In the genomic region with DNA sequence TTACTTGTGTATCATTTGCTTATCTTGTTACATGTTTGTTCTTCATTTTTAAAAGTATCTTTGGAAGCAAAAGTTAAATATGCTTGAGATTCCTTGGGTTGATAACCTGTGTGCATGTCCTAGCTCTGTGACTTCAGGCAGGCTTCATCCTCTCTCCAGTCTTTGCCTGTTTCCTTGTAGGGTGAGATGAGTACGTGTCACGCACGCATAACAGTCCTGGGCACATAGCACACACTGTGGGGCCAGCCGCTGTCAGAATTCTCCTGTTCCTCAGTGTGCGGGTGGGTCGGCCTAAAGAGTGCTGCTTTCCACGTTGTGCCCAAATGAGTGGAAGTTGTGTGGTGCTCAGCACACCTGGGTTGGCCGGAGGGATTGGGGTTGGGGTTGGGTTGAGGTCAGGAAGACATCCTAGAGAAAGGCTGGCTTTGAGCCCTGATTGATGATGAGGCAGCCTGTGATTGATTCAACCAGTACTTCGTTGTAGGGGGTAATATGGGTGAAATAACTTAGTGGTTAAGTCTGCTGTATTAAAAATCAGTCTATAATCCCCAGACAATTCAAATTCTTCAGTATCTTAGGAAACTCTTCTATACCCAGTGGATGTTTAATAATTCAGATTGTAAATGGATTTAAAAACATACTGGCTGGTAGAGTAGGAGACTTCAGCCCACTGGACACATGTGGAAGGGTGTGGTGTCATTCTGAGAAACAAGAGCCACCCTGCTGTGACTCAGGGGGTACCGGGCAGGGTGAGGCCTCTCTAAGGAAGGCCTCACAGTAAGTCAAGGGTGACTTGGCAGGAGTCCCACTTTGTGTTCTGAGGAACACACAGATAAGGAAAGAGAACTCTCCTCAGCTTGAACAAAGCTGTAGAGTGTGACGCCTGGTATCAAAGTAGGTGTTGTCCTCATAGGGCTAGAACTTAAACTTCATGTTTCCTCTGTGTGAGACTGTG, we compare ENCODE assay signal across 1 cellular context.
TF ChIP-seq lines count a peak whose summit lies in the region.

No MANE protein-coding gene starts in this region.

TF ChIP-seq in K562, 482 proteins besides CTCF, POLR2A, EP300 and RAD21 (continued from another document and continues in another):
- TF ChIP-seq, protein P1, sequence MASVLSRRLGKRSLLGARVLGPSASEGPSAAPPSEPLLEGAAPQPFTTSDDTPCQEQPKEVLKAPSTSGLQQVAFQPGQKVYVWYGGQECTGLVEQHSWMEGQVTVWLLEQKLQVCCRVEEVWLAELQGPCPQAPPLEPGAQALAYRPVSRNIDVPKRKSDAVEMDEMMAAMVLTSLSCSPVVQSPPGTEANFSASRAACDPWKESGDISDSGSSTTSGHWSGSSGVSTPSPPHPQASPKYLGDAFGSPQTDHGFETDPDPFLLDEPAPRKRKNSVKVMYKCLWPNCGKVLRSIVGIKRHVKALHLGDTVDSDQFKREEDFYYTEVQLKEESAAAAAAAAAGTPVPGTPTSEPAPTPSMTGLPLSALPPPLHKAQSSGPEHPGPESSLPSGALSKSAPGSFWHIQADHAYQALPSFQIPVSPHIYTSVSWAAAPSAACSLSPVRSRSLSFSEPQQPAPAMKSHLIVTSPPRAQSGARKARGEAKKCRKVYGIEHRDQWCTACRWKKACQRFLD (CRISPR knock-in tag; IDR thresholded peaks at IDR 0.05) = peak; percentile 66; the same call in 1 of the 2 replicates
- TF ChIP-seq NCOR1 (IDR thresholded peaks at IDR 0.05) (peak; percentile 72), ZNF584 (CRISPR knock-in tag; IDR thresholded peaks at IDR 0.05; ENCODE audit: low read depth) (0 out of 2 replicates have a peak, but pooled peaks have one; percentile 62), KDM1A (IDR thresholded peaks at IDR 0.05) (peak; percentile 94), ZNF212 (CRISPR knock-in tag; IDR thresholded peaks at IDR 0.05) (no peak), CBFA2T3 (IDR thresholded peaks at IDR 0.05) (peak; percentile 82), ADNP (tag; IDR thresholded peaks at IDR 0.05) (0 out of 2 replicates have a peak, but pooled peaks have one; percentile 52), ZBTB7A (IDR thresholded peaks at IDR 0.05; ENCODE audit: borderline replicate concordance, control insufficient read depth, low read depth, low read length) (peak; percentile 36; the same call in 1 of the 2 replicates), SP1 (CRISPR knock-in tag; IDR thresholded peaks at IDR 0.05) (peak; percentile 30; the same call in 1 of the 2 replicates), JUN (IDR thresholded peaks at IDR 0.05; ENCODE audit: borderline replicate concordance, low read depth, low read length) (peak; percentile 74; the same call in 1 of the 2 replicates), JUN (CRISPR knock-in tag; IDR thresholded peaks at IDR 0.05; ENCODE audit: borderline replicate concordance) (no peak), MTA2 (IDR thresholded peaks at IDR 0.05; ENCODE audit: low read depth) (peak; percentile 44), ZKSCAN1 (IDR thresholded peaks at IDR 0.05; ENCODE audit: low read depth, low read length) (peak; percentile 68), KLF1 (tag; IDR thresholded peaks at IDR 0.05) (0 out of 2 replicates have a peak, but pooled peaks have one; percentile 48), HDAC1 (IDR thresholded peaks at IDR 0.05) (peak in 1 of 2 experiments; percentile 57; a peak in 2 of 4 replicates), CEBPG (CRISPR knock-in tag; IDR thresholded peaks at IDR 0.05) (peak; percentile 50; the same call in 1 of the 2 replicates), CEBPG (tag; conservative IDR thresholded peaks at IDR 0.05 in 1 of 2, IDR thresholded peaks at IDR 0.05 in 1 of 2) (no peak), SRF (CRISPR knock-in tag; IDR thresholded peaks at IDR 0.05) (peak in 1 of 2 experiments; percentile 90; a peak in 2 of 4 replicates), NFE2 (IDR thresholded peaks at IDR 0.05; ENCODE audit: low read depth) (peak; percentile 74), ZNF644 (tag; IDR thresholded peaks at IDR 0.05; ENCODE audit: low read depth) (0 out of 2 replicates have a peak, but pooled peaks have one; percentile 27), SIN3A (IDR thresholded peaks at IDR 0.05; ENCODE audit: borderline replicate concordance in 2 of 2, control insufficient read depth in 1 of 2, low read depth in 2 of 2, low read length in 2 of 2) (peak; percentile 72 to 83; a peak in 2 of 4 replicates), CBFA2T2 (conservative IDR thresholded peaks at IDR 0.05) (peak; percentile 62), ZNF41 (CRISPR knock-in tag; conservative IDR thresholded peaks at IDR 0.05) (0 out of 2 replicates have a peak, but pooled peaks have one; percentile 1), ZNF780A (CRISPR knock-in tag; IDR thresholded peaks at IDR 0.05) (no peak), SREBF1 (IDR thresholded peaks at IDR 0.05; ENCODE audit: borderline replicate concordance, low read depth, low read length) (no peak), ARID1B (IDR thresholded peaks at IDR 0.05) (peak; percentile 86), BDP1 (IDR thresholded peaks at IDR 0.05; ENCODE audit: insufficient read depth, insufficient read length) (no peak)
- TF ChIP-seq, protein P2, sequence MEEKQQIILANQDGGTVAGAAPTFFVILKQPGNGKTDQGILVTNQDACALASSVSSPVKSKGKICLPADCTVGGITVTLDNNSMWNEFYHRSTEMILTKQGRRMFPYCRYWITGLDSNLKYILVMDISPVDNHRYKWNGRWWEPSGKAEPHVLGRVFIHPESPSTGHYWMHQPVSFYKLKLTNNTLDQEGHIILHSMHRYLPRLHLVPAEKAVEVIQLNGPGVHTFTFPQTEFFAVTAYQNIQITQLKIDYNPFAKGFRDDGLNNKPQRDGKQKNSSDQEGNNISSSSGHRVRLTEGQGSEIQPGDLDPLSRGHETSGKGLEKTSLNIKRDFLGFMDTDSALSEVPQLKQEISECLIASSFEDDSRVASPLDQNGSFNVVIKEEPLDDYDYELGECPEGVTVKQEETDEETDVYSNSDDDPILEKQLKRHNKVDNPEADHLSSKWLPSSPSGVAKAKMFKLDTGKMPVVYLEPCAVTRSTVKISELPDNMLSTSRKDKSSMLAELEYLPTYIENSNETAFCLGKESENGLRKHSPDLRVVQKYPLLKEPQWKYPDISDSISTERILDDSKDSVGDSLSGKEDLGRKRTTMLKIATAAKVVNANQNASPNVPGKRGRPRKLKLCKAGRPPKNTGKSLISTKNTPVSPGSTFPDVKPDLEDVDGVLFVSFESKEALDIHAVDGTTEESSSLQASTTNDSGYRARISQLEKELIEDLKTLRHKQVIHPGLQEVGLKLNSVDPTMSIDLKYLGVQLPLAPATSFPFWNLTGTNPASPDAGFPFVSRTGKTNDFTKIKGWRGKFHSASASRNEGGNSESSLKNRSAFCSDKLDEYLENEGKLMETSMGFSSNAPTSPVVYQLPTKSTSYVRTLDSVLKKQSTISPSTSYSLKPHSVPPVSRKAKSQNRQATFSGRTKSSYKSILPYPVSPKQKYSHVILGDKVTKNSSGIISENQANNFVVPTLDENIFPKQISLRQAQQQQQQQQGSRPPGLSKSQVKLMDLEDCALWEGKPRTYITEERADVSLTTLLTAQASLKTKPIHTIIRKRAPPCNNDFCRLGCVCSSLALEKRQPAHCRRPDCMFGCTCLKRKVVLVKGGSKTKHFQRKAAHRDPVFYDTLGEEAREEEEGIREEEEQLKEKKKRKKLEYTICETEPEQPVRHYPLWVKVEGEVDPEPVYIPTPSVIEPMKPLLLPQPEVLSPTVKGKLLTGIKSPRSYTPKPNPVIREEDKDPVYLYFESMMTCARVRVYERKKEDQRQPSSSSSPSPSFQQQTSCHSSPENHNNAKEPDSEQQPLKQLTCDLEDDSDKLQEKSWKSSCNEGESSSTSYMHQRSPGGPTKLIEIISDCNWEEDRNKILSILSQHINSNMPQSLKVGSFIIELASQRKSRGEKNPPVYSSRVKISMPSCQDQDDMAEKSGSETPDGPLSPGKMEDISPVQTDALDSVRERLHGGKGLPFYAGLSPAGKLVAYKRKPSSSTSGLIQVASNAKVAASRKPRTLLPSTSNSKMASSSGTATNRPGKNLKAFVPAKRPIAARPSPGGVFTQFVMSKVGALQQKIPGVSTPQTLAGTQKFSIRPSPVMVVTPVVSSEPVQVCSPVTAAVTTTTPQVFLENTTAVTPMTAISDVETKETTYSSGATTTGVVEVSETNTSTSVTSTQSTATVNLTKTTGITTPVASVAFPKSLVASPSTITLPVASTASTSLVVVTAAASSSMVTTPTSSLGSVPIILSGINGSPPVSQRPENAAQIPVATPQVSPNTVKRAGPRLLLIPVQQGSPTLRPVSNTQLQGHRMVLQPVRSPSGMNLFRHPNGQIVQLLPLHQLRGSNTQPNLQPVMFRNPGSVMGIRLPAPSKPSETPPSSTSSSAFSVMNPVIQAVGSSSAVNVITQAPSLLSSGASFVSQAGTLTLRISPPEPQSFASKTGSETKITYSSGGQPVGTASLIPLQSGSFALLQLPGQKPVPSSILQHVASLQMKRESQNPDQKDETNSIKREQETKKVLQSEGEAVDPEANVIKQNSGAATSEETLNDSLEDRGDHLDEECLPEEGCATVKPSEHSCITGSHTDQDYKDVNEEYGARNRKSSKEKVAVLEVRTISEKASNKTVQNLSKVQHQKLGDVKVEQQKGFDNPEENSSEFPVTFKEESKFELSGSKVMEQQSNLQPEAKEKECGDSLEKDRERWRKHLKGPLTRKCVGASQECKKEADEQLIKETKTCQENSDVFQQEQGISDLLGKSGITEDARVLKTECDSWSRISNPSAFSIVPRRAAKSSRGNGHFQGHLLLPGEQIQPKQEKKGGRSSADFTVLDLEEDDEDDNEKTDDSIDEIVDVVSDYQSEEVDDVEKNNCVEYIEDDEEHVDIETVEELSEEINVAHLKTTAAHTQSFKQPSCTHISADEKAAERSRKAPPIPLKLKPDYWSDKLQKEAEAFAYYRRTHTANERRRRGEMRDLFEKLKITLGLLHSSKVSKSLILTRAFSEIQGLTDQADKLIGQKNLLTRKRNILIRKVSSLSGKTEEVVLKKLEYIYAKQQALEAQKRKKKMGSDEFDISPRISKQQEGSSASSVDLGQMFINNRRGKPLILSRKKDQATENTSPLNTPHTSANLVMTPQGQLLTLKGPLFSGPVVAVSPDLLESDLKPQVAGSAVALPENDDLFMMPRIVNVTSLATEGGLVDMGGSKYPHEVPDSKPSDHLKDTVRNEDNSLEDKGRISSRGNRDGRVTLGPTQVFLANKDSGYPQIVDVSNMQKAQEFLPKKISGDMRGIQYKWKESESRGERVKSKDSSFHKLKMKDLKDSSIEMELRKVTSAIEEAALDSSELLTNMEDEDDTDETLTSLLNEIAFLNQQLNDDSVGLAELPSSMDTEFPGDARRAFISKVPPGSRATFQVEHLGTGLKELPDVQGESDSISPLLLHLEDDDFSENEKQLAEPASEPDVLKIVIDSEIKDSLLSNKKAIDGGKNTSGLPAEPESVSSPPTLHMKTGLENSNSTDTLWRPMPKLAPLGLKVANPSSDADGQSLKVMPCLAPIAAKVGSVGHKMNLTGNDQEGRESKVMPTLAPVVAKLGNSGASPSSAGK (IDR thresholded peaks at IDR 0.05) = peak; percentile 33; the same call in 1 of the 2 replicates
- TF ChIP-seq, protein P3, sequence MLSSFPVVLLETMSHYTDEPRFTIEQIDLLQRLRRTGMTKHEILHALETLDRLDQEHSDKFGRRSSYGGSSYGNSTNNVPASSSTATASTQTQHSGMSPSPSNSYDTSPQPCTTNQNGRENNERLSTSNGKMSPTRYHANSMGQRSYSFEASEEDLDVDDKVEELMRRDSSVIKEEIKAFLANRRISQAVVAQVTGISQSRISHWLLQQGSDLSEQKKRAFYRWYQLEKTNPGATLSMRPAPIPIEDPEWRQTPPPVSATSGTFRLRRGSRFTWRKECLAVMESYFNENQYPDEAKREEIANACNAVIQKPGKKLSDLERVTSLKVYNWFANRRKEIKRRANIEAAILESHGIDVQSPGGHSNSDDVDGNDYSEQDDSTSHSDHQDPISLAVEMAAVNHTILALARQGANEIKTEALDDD (IDR thresholded peaks at IDR 0.05) = peak; percentile 62; the same call in 1 of the 2 replicates
- TF ChIP-seq, protein P4, sequence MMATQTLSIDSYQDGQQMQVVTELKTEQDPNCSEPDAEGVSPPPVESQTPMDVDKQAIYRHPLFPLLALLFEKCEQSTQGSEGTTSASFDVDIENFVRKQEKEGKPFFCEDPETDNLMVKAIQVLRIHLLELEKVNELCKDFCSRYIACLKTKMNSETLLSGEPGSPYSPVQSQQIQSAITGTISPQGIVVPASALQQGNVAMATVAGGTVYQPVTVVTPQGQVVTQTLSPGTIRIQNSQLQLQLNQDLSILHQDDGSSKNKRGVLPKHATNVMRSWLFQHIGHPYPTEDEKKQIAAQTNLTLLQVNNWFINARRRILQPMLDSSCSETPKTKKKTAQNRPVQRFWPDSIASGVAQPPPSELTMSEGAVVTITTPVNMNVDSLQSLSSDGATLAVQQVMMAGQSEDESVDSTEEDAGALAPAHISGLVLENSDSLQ (IDR thresholded peaks at IDR 0.05) = 0 out of 2 replicates have a peak, but pooled peaks have one; percentile 3
- TF ChIP-seq, protein P5, sequence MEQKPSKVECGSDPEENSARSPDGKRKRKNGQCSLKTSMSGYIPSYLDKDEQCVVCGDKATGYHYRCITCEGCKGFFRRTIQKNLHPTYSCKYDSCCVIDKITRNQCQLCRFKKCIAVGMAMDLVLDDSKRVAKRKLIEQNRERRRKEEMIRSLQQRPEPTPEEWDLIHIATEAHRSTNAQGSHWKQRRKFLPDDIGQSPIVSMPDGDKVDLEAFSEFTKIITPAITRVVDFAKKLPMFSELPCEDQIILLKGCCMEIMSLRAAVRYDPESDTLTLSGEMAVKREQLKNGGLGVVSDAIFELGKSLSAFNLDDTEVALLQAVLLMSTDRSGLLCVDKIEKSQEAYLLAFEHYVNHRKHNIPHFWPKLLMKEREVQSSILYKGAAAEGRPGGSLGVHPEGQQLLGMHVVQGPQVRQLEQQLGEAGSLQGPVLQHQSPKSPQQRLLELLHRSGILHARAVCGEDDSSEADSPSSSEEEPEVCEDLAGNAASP (IDR thresholded peaks at IDR 0.05) = no peak
- TF ChIP-seq, protein P6, sequence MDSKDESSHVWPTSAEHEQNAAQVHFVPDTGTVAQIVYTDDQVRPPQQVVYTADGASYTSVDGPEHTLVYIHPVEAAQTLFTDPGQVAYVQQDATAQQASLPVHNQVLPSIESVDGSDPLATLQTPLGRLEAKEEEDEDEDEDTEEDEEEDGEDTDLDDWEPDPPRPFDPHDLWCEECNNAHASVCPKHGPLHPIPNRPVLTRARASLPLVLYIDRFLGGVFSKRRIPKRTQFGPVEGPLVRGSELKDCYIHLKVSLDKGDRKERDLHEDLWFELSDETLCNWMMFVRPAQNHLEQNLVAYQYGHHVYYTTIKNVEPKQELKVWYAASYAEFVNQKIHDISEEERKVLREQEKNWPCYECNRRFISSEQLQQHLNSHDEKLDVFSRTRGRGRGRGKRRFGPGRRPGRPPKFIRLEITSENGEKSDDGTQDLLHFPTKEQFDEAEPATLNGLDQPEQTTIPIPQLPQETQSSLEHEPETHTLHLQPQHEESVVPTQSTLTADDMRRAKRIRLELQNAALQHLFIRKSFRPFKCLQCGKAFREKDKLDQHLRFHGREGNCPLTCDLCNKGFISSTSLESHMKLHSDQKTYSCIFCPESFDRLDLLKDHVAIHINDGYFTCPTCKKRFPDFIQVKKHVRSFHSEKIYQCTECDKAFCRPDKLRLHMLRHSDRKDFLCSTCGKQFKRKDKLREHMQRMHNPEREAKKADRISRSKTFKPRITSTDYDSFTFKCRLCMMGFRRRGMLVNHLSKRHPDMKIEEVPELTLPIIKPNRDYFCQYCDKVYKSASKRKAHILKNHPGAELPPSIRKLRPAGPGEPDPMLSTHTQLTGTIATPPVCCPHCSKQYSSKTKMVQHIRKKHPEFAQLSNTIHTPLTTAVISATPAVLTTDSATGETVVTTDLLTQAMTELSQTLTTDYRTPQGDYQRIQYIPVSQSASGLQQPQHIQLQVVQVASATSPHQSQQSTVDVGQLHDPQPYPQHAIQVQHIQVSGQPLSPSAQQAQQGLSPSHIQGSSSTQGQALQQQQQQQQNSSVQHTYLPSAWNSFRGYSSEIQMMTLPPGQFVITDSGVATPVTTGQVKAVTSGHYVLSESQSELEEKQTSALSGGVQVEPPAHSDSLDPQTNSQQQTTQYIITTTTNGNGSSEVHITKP (IDR thresholded peaks at IDR 0.05; ENCODE audit: partially characterized antibody) = no peak
